ENCODE assay signal across 40 cellular contexts in the genomic region with DNA sequence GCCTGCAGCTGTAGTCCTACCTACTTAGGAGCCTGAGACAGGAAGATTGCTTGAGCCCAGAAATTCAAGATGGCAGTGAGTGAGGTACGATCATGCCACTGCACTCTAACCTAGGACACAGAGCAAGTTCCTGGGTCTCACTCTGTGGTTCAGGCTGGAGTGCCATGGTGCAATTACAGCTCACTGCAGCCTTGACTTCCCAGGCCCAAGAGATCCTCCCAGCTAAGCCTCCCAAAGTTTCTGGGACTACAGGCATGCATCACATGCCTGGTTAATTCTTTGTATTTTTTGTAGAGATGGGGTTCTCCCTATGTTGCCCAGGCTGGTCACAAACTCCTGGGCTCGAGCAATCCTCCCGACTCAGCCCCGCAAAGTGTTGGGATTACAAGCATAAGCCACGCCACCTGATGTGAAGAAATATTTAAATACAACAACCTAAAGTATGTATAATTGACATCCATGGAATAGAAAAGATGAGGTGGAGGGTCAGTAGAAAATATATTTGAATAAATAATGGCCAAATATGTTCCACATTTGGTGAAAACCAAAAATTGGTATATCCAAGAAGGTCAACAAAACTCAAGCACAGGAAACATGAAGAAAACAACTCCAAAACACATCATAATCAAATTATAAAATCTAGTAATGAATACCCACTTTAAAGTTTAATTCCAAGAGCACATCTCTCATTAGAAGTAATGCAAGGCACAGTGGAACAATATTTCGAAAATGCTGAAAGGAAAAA. TPM values are rescaled to one million over a fixed set of nuclear protein-coding genes. Genes with fewer than 3 reads are reported as not detected.
"Had no signal": no experiment of that assay in that cellular context is flagged by ENCODE, and none has a peak within 500 bp of the region (broad histone marks: within the 10 kb centered on the region; RNA-seq: fewer than 3 reads in every experiment).

No MANE protein-coding gene starts in this region.

- DNase-seq: activated B cell treated with CpG ODN at 0.5 μM for 24 hours; activated CD4-positive, alpha-beta memory T cell treated with anti-CD3 and anti-CD28 coated beads for 36 hours; activated CD4-positive, alpha-beta T cell treated with anti-CD3 and anti-CD28 coated beads for 36 hours; activated CD4-positive, alpha-beta T cell treated with anti-CD3 and anti-CD28 coated beads for 48 hours; activated CD4-positive, alpha-beta T cell treated with anti-CD3 and anti-CD28 coated beads, Interleukin-2, amount 50 U/mL, for 1 hour; activated CD4-positive, alpha-beta T cell treated with anti-CD3 and anti-CD28 coated beads, Interleukin-2, amount 50 U/mL, for 4 hours; activated CD4-positive, CD25-positive, alpha-beta regulatory T cell treated with anti-CD3 and anti-CD28 coated beads, Interleukin-2, amount 50 U/mL, for 72 hours; activated CD8-positive, alpha-beta memory T cell treated with anti-CD3 and anti-CD28 coated beads, Interleukin-2, amount 50 U/mL, for 4 hours; activated CD8-positive, alpha-beta T cell treated with anti-CD3 and anti-CD28 coated beads for 36 hours; activated effector memory CD4-positive, alpha-beta T cell treated with anti-CD3 and anti-CD28 coated beads, Interleukin-2, amount 50 U/mL, for 16 hours; activated gamma-delta T cell treated with Interleukin-2 at 50 U/mL for 16 hours; activated naive CD4-positive, alpha-beta T cell; activated naive CD4-positive, alpha-beta T cell treated with anti-CD3 and anti-CD28 coated beads for 36 hours; activated naive CD4-positive, alpha-beta T cell treated with anti-CD3 and anti-CD28 coated beads, Interleukin-2, amount 50 U/mL, for 16 hours; activated naive CD8-positive, alpha-beta T cell treated with anti-CD3 and anti-CD28 coated beads for 36 hours; activated T-cell treated with anti-CD3 and anti-CD28 coated beads for 4 hours; activated T-cell treated with anti-CD3 and anti-CD28 coated beads, Interleukin-2, amount 50 U/mL, for 1 hour; activated T-cell treated with anti-CD3 and anti-CD28 coated beads, Interleukin-2, amount 50 U/mL, for 4 hours; activated T-cell treated with anti-CD3 and anti-CD28 coated beads, Interleukin-2, amount 50 U/mL, for 72 hours; adrenal gland; amniotic stem cell; aorta; body of pancreas; brain microvascular endothelial cell; central memory CD4-positive, alpha-beta T cell; T-helper 1 cell; T-helper 2 cell; T-helper 9 cell had no signal

- H3K4me3 ChIP-seq: adrenal gland, body of pancreas, breast epithelium had no signal

- H3K4me3 Mint-ChIP-seq: activated B cell treated with CpG ODN at 0.5 μM for 24 hours; activated CD4-positive, alpha-beta memory T cell treated with anti-CD3 and anti-CD28 coated beads for 36 hours; activated CD4-positive, alpha-beta T cell treated with anti-CD3 and anti-CD28 coated beads for 36 hours; activated CD8-positive, alpha-beta T cell treated with anti-CD3 and anti-CD28 coated beads for 36 hours; activated naive CD4-positive, alpha-beta T cell treated with anti-CD3 and anti-CD28 coated beads for 36 hours; activated naive CD8-positive, alpha-beta T cell treated with anti-CD3 and anti-CD28 coated beads for 36 hours; activated T-cell treated with anti-CD3 and anti-CD28 coated beads, Interleukin-2, amount 50 U/mL, for 4 hours; activated T-cell treated with anti-CD3 and anti-CD28 coated beads, Interleukin-2, amount 50 U/mL, for 72 hours; activated T-helper 1 cell treated with anti-CD3 and anti-CD28 coated beads, Interleukin-12 subunit alpha, Interleukin-12 subunit beta, Interleukin-2, Interleukin-4 antibody, amounts not matched to agents 30 ng/mL and 10 ng/mL and 1 ng/mL, durations not matched to agents 14 hours and 24 hours and 36 hours; activated T-helper 17 cell treated with anti-CD3 and anti-CD28 coated beads, Interleukin-2, amount 50 U/mL, for 72 hours; T-helper 1 cell treated with Interleukin-12 subunit alpha and Interleukin-12 subunit beta and Interleukin-4 antibody, amounts not matched to agents 30 μg/mL and 1 μg/mL, for 36 hours; T-helper 2 cell treated with Interferon-gamma antibody and Interleukin-4, amounts not matched to agents 5 μg/mL and 100 μg/mL, for 36 hours had no signal

- H3K9me3 Mint-ChIP-seq: activated B cell treated with CpG ODN at 0.5 μM for 24 hours; activated CD4-positive, alpha-beta memory T cell treated with anti-CD3 and anti-CD28 coated beads for 36 hours; activated naive CD4-positive, alpha-beta T cell treated with anti-CD3 and anti-CD28 coated beads for 36 hours; activated naive CD4-positive, alpha-beta T cell treated with anti-CD3 and anti-CD28 coated beads, Interleukin-2, amount 50 U/mL, for 72 hours; activated naive CD8-positive, alpha-beta T cell treated with anti-CD3 and anti-CD28 coated beads for 36 hours; activated T-cell treated with anti-CD3 and anti-CD28 coated beads, Interleukin-2, amount 50 U/mL, for 4 hours; activated T-cell treated with anti-CD3 and anti-CD28 coated beads, Interleukin-2, amount 50 U/mL, for 72 hours; activated T-helper 1 cell treated with anti-CD3 and anti-CD28 coated beads, Interleukin-12 subunit alpha, Interleukin-12 subunit beta, Interleukin-2, Interleukin-4 antibody, amounts not matched to agents 30 ng/mL and 10 ng/mL and 1 ng/mL, durations not matched to agents 14 hours and 24 hours and 36 hours; activated T-helper 17 cell treated with anti-CD3 and anti-CD28 coated beads, Interleukin-2, amount 50 U/mL, for 72 hours; T-helper 1 cell treated with Interleukin-12 subunit alpha and Interleukin-12 subunit beta and Interleukin-4 antibody, amounts not matched to agents 30 μg/mL and 1 μg/mL, for 36 hours; T-helper 2 cell treated with Interferon-gamma antibody and Interleukin-4, amounts not matched to agents 5 μg/mL and 100 μg/mL, for 36 hours had no signal

- H3K27me3 ChIP-seq: adrenal gland, body of pancreas, breast epithelium had no signal

- H3K4me1 ChIP-seq: adrenal gland, body of pancreas, breast epithelium had no signal

- H3K27me3 Mint-ChIP-seq: activated CD4-positive, alpha-beta memory T cell treated with anti-CD3 and anti-CD28 coated beads for 36 hours; activated CD4-positive, alpha-beta T cell treated with anti-CD3 and anti-CD28 coated beads for 36 hours; activated CD8-positive, alpha-beta T cell treated with anti-CD3 and anti-CD28 coated beads for 36 hours; activated naive CD8-positive, alpha-beta T cell treated with anti-CD3 and anti-CD28 coated beads for 36 hours; activated T-helper 17 cell treated with anti-CD3 and anti-CD28 coated beads, Interleukin-2, amount 50 U/mL, for 72 hours had no signal

- H3K9me3 ChIP-seq: adrenal gland, body of pancreas had no signal

- H3K36me3 Mint-ChIP-seq: activated CD4-positive, alpha-beta memory T cell treated with anti-CD3 and anti-CD28 coated beads for 36 hours; activated naive CD4-positive, alpha-beta T cell treated with anti-CD3 and anti-CD28 coated beads, Interleukin-2, amount 50 U/mL, for 72 hours; activated naive CD8-positive, alpha-beta T cell treated with anti-CD3 and anti-CD28 coated beads for 36 hours had no signal

- H3K27ac Mint-ChIP-seq: activated B cell treated with CpG ODN at 0.5 μM for 24 hours; activated CD4-positive, alpha-beta memory T cell treated with anti-CD3 and anti-CD28 coated beads for 36 hours; activated CD4-positive, alpha-beta T cell treated with anti-CD3 and anti-CD28 coated beads for 36 hours; activated CD8-positive, alpha-beta T cell treated with anti-CD3 and anti-CD28 coated beads for 36 hours; activated naive CD4-positive, alpha-beta T cell treated with anti-CD3 and anti-CD28 coated beads for 36 hours; activated naive CD4-positive, alpha-beta T cell treated with anti-CD3 and anti-CD28 coated beads, Interleukin-2, amount 50 U/mL, for 72 hours; activated naive CD8-positive, alpha-beta T cell treated with anti-CD3 and anti-CD28 coated beads for 36 hours; activated T-helper 1 cell treated with anti-CD3 and anti-CD28 coated beads, Interleukin-12 subunit alpha, Interleukin-12 subunit beta, Interleukin-2, Interleukin-4 antibody, amounts not matched to agents 30 ng/mL and 10 ng/mL and 1 ng/mL, durations not matched to agents 14 hours and 24 hours and 36 hours; activated T-helper 17 cell treated with anti-CD3 and anti-CD28 coated beads, Interleukin-2, amount 50 U/mL, for 72 hours; T-helper 1 cell treated with Interleukin-12 subunit alpha and Interleukin-12 subunit beta and Interleukin-4 antibody, amounts not matched to agents 30 μg/mL and 1 μg/mL, for 36 hours; T-helper 2 cell treated with Interferon-gamma antibody and Interleukin-4, amounts not matched to agents 5 μg/mL and 100 μg/mL, for 36 hours had no signal

- FAIRE-seq: astrocyte, TTC549 had no signal

- H3K36me3 ChIP-seq: adrenal gland, brain microvascular endothelial cell, breast epithelium had no signal

- ATAC-seq: activated CD4-positive, alpha-beta T cell treated with anti-CD3 and anti-CD28 coated beads for 36 hours; activated CD8-positive, alpha-beta T cell treated with anti-CD3 and anti-CD28 coated beads for 36 hours; activated naive CD4-positive, alpha-beta T cell treated with anti-CD3 and anti-CD28 coated beads, Interleukin-2, amount 50 U/mL, for 72 hours; activated T-cell treated with anti-CD3 and anti-CD28 coated beads, Interleukin-2, amount 50 U/mL, for 4 hours; activated T-cell treated with anti-CD3 and anti-CD28 coated beads, Interleukin-2, amount 50 U/mL, for 72 hours; activated T-helper 17 cell treated with anti-CD3 and anti-CD28 coated beads, Interleukin-2, amount 50 U/mL, for 72 hours; body of pancreas had no signal

- H3K27ac ChIP-seq: adrenal gland, body of pancreas, brain microvascular endothelial cell, breast epithelium, VCaP had no signal

RNA-seq across cellular contexts. Expression of a gene that starts 47.9 kb away (rescaled TPM):
- total RNA-seq: activated CD4-positive, alpha-beta memory T cell treated with anti-CD3 and anti-CD28 coated beads for 36 hours; activated CD4-positive, alpha-beta T cell treated with anti-CD3 and anti-CD28 coated beads for 36 hours; activated CD8-positive, alpha-beta memory T cell treated with anti-CD3 and anti-CD28 coated beads for 36 hours; activated CD8-positive, alpha-beta T cell treated with anti-CD3 and anti-CD28 coated beads for 36 hours; activated naive CD4-positive, alpha-beta T cell treated with anti-CD3 and anti-CD28 coated beads for 36 hours; activated naive CD4-positive, alpha-beta T cell treated with anti-CD3 and anti-CD28 coated beads, Interleukin-2, amount 50 U/mL, for 72 hours; activated T-cell treated with anti-CD3 and anti-CD28 coated beads, Interleukin-2, amount 50 U/mL, for 72 hours; activated T-helper 1 cell treated with anti-CD3 and anti-CD28 coated beads, Interleukin-12 subunit alpha, Interleukin-12 subunit beta, Interleukin-2, Interleukin-4 antibody, amounts not matched to agents 30 ng/mL and 10 ng/mL and 1 ng/mL, durations not matched to agents 14 hours and 24 hours and 36 hours; activated T-helper 17 cell treated with anti-CD3 and anti-CD28 coated beads, Interleukin-2, amount 50 U/mL, for 72 hours; astrocyte; cardiac septum; cerebellum had no signal
